In genomic region chr14:21069388-21070082, GRCh38 we compare ENCODE assay signal across 8 cellular contexts. TPM values are rescaled to one million over a fixed set of nuclear protein-coding genes. Genes with fewer than 3 reads are reported as not detected.
DNase-seq lines count a peak whose midpoint lies in the region; ATAC-seq and TF ChIP-seq lines count a peak whose summit lies in the region.

No MANE protein-coding gene starts in this region.

- H3K36me3 Mint-ChIP-seq in WTC11 (peaks cover 12% of the 10 kb centered on the region), nephron progenitor cell (ENCODE audit: low read depth) (peaks cover 9% of the 10 kb centered on the region)

- DNase-seq in AG20443 (ENCODE audit: low spot score) = peak; percentile 42
- DNase-seq in HFF-Myc (ENCODE audit: extremely low read depth, low read depth) = no peak
- peak; percentile 71 for DNase-seq in WTC11 (ENCODE audit: low spot score)
- DNase-seq in fibroblast of the aortic adventitia (ENCODE audit: low read depth) = peak; percentile 47
- peak; percentile 52 for DNase-seq in nephron progenitor cell
- DNase-seq in SIG-M5 treated with dmso at 0.1 percent for 504 hours (lab: John Stamatoyannopoulos, UW; ENCODE audit: unreplicated experiment) = no peak
- no peak for DNase-seq in stimulated activated CD4-positive, alpha-beta T cell treated with anti-CD3 and anti-CD28 coated beads, Interleukin-4, amount 100 ng/mL, for 4 hours

- ATAC-seq in WTC11 (peak; percentile 23), GM19324 (IDR thresholded peaks at IDR 0.05; ENCODE audit: low FRiP score, unreplicated experiment) (no peak)

- CTCF ChIA-PET in WTC11 (lab: Charles Lee) = interaction anchor here (0.8 to 5.9 kb wide), 30 partner anchors 11 to 196 kb away, joined by 3 to 165 read pairs (median 16); partner anchors contain the start of genes NDRG2, SLC39A2, TMEM253 and ZNF219

- TF ChIP-seq CTCF in HFF-Myc (IDR thresholded peaks at IDR 0.05; ENCODE audit: low read depth, low read length, missing control alignments) = peak; percentile 6
- TF ChIP-seq CTCF in WTC11 (IDR thresholded peaks at IDR 0.05) = no peak
- TF ChIP-seq CTCF in fibroblast of the aortic adventitia (IDR thresholded peaks at IDR 0.05; ENCODE audit: insufficient read depth, low read length) = no peak
- no peak for TF ChIP-seq CTCF in nephron progenitor cell (IDR thresholded peaks at IDR 0.05)

- H3K9me3 Mint-ChIP-seq in WTC11 (no peaks in the 10 kb centered on the region), nephron progenitor cell (no peaks in the 10 kb centered on the region)

- H3K4me3 Mint-ChIP-seq in WTC11 = peak overlapping the region; percentile 89
- H3K4me3 Mint-ChIP-seq in nephron progenitor cell = peak overlapping the region; percentile 88

- peaks cover 6% of the 10 kb centered on the region; the same call in 1 of the 2 replicates for H3K27me3 Mint-ChIP-seq in WTC11 (ENCODE audit: low read depth)
- peaks cover 3% of the 10 kb centered on the region for H3K27me3 Mint-ChIP-seq in nephron progenitor cell (ENCODE audit: low read depth, poor library complexity)

- H3K27ac Mint-ChIP-seq in WTC11 (peak overlapping the region; percentile 72), nephron progenitor cell (peak overlapping the region; percentile 94)

- H3K4me1 Mint-ChIP-seq in WTC11 = peaks cover 33% of the 10 kb centered on the region
- peaks cover 62% of the 10 kb centered on the region for H3K4me1 Mint-ChIP-seq in nephron progenitor cell

- POLR2A ChIA-PET in WTC11 (lab: Charles Lee) = interaction anchor here (1.1 to 3.0 kb wide), 6 partner anchors 18 to 43 kb away, joined by 4 to 74 read pairs (median 8); no protein-coding TSS in a partner anchor

- peak overlapping the region; percentile 83 for H3K4me3 ChIP-seq in HFF-Myc (replicated peaks; ENCODE audit: low read depth, low read length)
- peak overlapping the region; percentile 81 for H3K4me3 ChIP-seq in fibroblast of the aortic adventitia (ENCODE audit: low read depth, low read length)

TF ChIP-seq in WTC11, 78 proteins besides CTCF, POLR2A, EP300 and RAD21:
- TF ChIP-seq ATF2 (CRISPR knock-in tag; IDR thresholded peaks at IDR 0.05; ENCODE audit: borderline replicate concordance, low read depth) (no peak), HMGA2 (CRISPR knock-in tag; IDR thresholded peaks at IDR 0.05) (0 out of 2 replicates have a peak, but pooled peaks have one; percentile 15), ZNF232 (CRISPR knock-in tag; IDR thresholded peaks at IDR 0.05) (0 out of 2 replicates have a peak, but pooled peaks have one; percentile 56), E2F4 (CRISPR knock-in tag; IDR thresholded peaks at IDR 0.05; ENCODE audit: borderline replicate concordance, low read depth) (0 out of 2 replicates have a peak, but pooled peaks have one; percentile 64), E2F5 (CRISPR knock-in tag; IDR thresholded peaks at IDR 0.05) (peak; percentile 11; the same call in 1 of the 2 replicates), HMGXB4 (CRISPR knock-in tag; IDR thresholded peaks at IDR 0.05) (no peak), FOXK1 (CRISPR knock-in tag; IDR thresholded peaks at IDR 0.05) (0 out of 2 replicates have a peak, but pooled peaks have one; percentile 1), GABPB1 (CRISPR knock-in tag; IDR thresholded peaks at IDR 0.05) (peak; percentile 33; the same call in 1 of the 2 replicates), ARID4B (CRISPR knock-in tag; IDR thresholded peaks at IDR 0.05; ENCODE audit: borderline replicate concordance) (0 out of 2 replicates have a peak, but pooled peaks have one; percentile 49)

RNA-seq across cellular contexts. Expression of gene ARHGEF40, which starts 0.6 kb away (rescaled TPM):
- total RNA-seq in WTC11 (2021) = 58.6 to 74.2 TPM (median 58.8 TPM) in 3 replicates
- total RNA-seq in fibroblast of the aortic adventitia (ENCODE audit: low replicate concordance) = 47.4 and 71.9 TPM in 2 replicates

RNA-seq across cellular contexts. Expression of gene RNASE8, which starts 11.9 kb away (rescaled TPM):
- total RNA-seq in WTC11 (2021) (not detected in 3 replicates), fibroblast of the aortic adventitia (ENCODE audit: low replicate concordance) (not detected in 2 replicates)

RNA-seq across cellular contexts. Expression of gene RNASE7, which starts 27.4 kb away (rescaled TPM):
- total RNA-seq in WTC11 (2021) (not detected in 3 replicates), fibroblast of the aortic adventitia (ENCODE audit: low replicate concordance) (not detected in 2 replicates)

RNA-seq across cellular contexts. Expression of gene ZNF219, which starts 28.9 kb away (rescaled TPM):
- 149 to 154 TPM (median 149 TPM) in 3 replicates for total RNA-seq in WTC11 (2021)
- total RNA-seq in fibroblast of the aortic adventitia (ENCODE audit: low replicate concordance) = 5.9 and 22.4 TPM in 2 replicates

RNA-seq across cellular contexts. Expression of gene TMEM253, which starts 31.3 kb away (rescaled TPM):
- total RNA-seq in WTC11 (2021) (1.7 to 2.2 TPM (median 1.9 TPM) in 3 replicates), fibroblast of the aortic adventitia (ENCODE audit: low replicate concordance) (0.27 TPM in 1 of 2 replicates, not detected in the other)

Comparison
In these comparisons a context has a peak if more than half of its experiments do, and no peak if none do; other contexts are left out.
1. DNase-seq: peak in AG20443 (single experiment), WTC11 (single experiment), fibroblast of the aortic adventitia (single experiment) and nephron progenitor cell (single experiment); none in HFF-Myc (single experiment), SIG-M5 treated with dmso at 0.1 percent for 504 hours (single experiment) and stimulated activated CD4-positive, alpha-beta T cell treated with anti-CD3 and anti-CD28 coated beads, Interleukin-4, amount 100 ng/mL, for 4 hours (0 of 2).